In genomic region chr22:39045136-39045535, GRCh38 we compare ENCODE assay signal across 9 cellular contexts. TPM values are rescaled to one million over a fixed set of nuclear protein-coding genes. Genes with fewer than 3 reads are reported as not detected.
DNase-seq lines count a peak whose midpoint lies in the region; ATAC-seq and TF ChIP-seq lines count a peak whose summit lies in the region.
"Not testable (repeated sequence)": the region's sequence is repeated elsewhere in the genome, so short reads cannot be mapped to it uniquely, and the experiment has no call there.
"Had no signal": no experiment of that assay in that cellular context is flagged by ENCODE, and none has a peak within 500 bp of the region (broad histone marks: within the 10 kb centered on the region; RNA-seq: fewer than 3 reads in every experiment).

No MANE protein-coding gene starts in this region.

- H2BK12ac ChIP-seq in neuronal stem cell (ENCODE audit: low read length): not testable (repeated sequence)

- TF ChIP-seq CTCF in OCI-LY7 (conservative IDR thresholded peaks at IDR 0.05; ENCODE audit: low read length); type B pancreatic cell (conservative IDR thresholded peaks at IDR 0.05): not testable (repeated sequence)

- BruUV-seq in OCI-LY7 (replicated peaks; lab: Mats Ljungman, UMichigan): not testable (repeated sequence)

- H3K79me1 ChIP-seq in neuronal stem cell (ENCODE audit: low read depth, low read length): not testable (repeated sequence)

- H3K27me3 ChIP-seq in H7 (ENCODE audit: control insufficient read depth, insufficient read depth, low read length); neuronal stem cell (ENCODE audit: control insufficient read depth in 3 of 3, insufficient read depth in 3 of 3, low read depth in 1 of 3, low read length in 3 of 3): not testable (repeated sequence)

- not testable (repeated sequence) for H3K36me3 ChIP-seq in H7 (replicated peaks; ENCODE audit: control insufficient read depth, insufficient read depth, low read length); OCI-LY7 (ENCODE audit: insufficient read depth, low read length); neuronal stem cell (replicated peaks in 1 of 2; ENCODE audit: control insufficient read depth in 2 of 2, insufficient read depth in 2 of 2, low read length in 2 of 2)

- not testable (repeated sequence) for H2BK15ac ChIP-seq in neuronal stem cell (ENCODE audit: low read length)

- no CpG with 5 or more reads among the region's 14 CpGs for WGBS in neuronal stem cell (ENCODE audit: extremely low coverage in 2 of 2, insufficient read length in 2 of 2, insufficient replicate concordance in 1 of 2), 2 donors

- not testable (repeated sequence) for H3K9me3 Mint-ChIP-seq in activated CD8-positive, alpha-beta T cell treated with anti-CD3 and anti-CD28 coated beads, Interleukin-2, amount 10 ng/mL, durations not matched to agents 7 days and 5 days (ENCODE audit: insufficient read depth); central memory CD8-positive, alpha-beta T cell; memory B cell; type B pancreatic cell

- peaks cover 51% of the 10 kb centered on the region for H3K36me3 Mint-ChIP-seq in activated CD8-positive, alpha-beta T cell treated with anti-CD3 and anti-CD28 coated beads, Interleukin-2, amount 10 ng/mL, durations not matched to agents 7 days and 5 days (ENCODE audit: low read depth)
- peaks cover 20% of the 10 kb centered on the region for H3K36me3 Mint-ChIP-seq in central memory CD8-positive, alpha-beta T cell (ENCODE audit: insufficient read depth)
- peaks cover 22% of the 10 kb centered on the region for H3K36me3 Mint-ChIP-seq in memory B cell
- H3K36me3 Mint-ChIP-seq in type B pancreatic cell: not testable (repeated sequence)

- H3K14ac ChIP-seq in neuronal stem cell (ENCODE audit: low read length): not testable (repeated sequence)

- H3K18ac ChIP-seq in neuronal stem cell (ENCODE audit: low read length): not testable (repeated sequence)

- not testable (repeated sequence) for H3K9me3 ChIP-seq in OCI-LY7 (ENCODE audit: low read length); neuronal stem cell (replicated peaks in 1 of 2; ENCODE audit: control insufficient read depth in 2 of 2, insufficient read depth in 1 of 2, low read depth in 1 of 2, low read length in 2 of 2)

- H2AFZ ChIP-seq in OCI-LY7 (ENCODE audit: low read length); neuronal stem cell (ENCODE audit: low read length): not testable (repeated sequence)

- H3K4me1 ChIP-seq in OCI-LY7 (ENCODE audit: insufficient read depth, low read length, poor library complexity, severe bottlenecking): peaks cover 28% of the 10 kb centered on the region
- not testable (repeated sequence) for H3K4me1 ChIP-seq in neuronal stem cell (ENCODE audit: control insufficient read depth in 2 of 2, insufficient read depth in 1 of 2, low read depth in 1 of 2, low read length in 2 of 2)

- H3K4me2 ChIP-seq in OCI-LY7 (ENCODE audit: low read length): 0 out of 2 replicates have a peak overlapping the region, but pooled peaks have one; percentile 8
- H3K4me2 ChIP-seq in neuronal stem cell (ENCODE audit: insufficient read depth, low read length, poor library complexity, severe bottlenecking): not testable (repeated sequence)

- not testable (repeated sequence) for H3K4ac ChIP-seq in neuronal stem cell (ENCODE audit: low read length)

- POLR2A ChIA-PET in OCI-LY7 (lab: Charles Lee); activated CD8-positive, alpha-beta T cell treated with anti-CD3 and anti-CD28 coated beads, Interleukin-2, amount 10 ng/mL, durations not matched to agents 7 days and 5 days (lab: Charles Lee): not testable (repeated sequence)

- H4K8ac ChIP-seq in neuronal stem cell (ENCODE audit: low read depth, low read length): not testable (repeated sequence)

- H2BK120ac ChIP-seq in neuronal stem cell (ENCODE audit: low read depth, low read length): not testable (repeated sequence)

- intact Hi-C loops in OCI-LY7 (cut with micrococcal nuclease; ENCODE audit: unreplicated experiment): not testable (repeated sequence)

- H3K4me1 Mint-ChIP-seq in activated CD8-positive, alpha-beta T cell treated with anti-CD3 and anti-CD28 coated beads, Interleukin-2, amount 10 ng/mL, durations not matched to agents 7 days and 5 days (ENCODE audit: low read depth): peaks cover 42% of the 10 kb centered on the region
- H3K4me1 Mint-ChIP-seq in central memory CD8-positive, alpha-beta T cell: peaks cover 42% of the 10 kb centered on the region
- H3K4me1 Mint-ChIP-seq in memory B cell (peaks cover 37% of the 10 kb centered on the region), type B pancreatic cell (ENCODE audit: unreplicated experiment) (peaks cover 38% of the 10 kb centered on the region)

- peak overlapping the region; percentile 31 for H3K23ac ChIP-seq in neuronal stem cell (ENCODE audit: low read depth, low read length, poor library complexity)

- H3K4me3 ChIP-seq in H7 (ENCODE audit: insufficient read depth, low read depth, low read length); OCI-LY7 (ENCODE audit: low read depth, low read length, poor library complexity, severe bottlenecking); neuronal stem cell (ENCODE audit: low read length in 2 of 2): not testable (repeated sequence)

- peak; percentile 26 for DNase-seq in H7
- DNase-seq in OCI-LY7 (ENCODE audit: low spot score); activated CD8-positive, alpha-beta T cell treated with anti-CD3 and anti-CD28 coated beads, Interleukin-2, amount 10 ng/mL, durations not matched to agents 7 days and 5 days; central memory CD8-positive, alpha-beta T cell (ENCODE audit: low spot score in 2 of 2); memory B cell (ENCODE audit: low spot score in 2 of 2); neuronal stem cell (ENCODE audit: low spot score); type B pancreatic cell (ENCODE audit: extremely low spot score, unreplicated experiment): not testable (repeated sequence)

- not testable (repeated sequence) for H2BK5ac ChIP-seq in neuronal stem cell (ENCODE audit: low read length)

- H3K27me3 Mint-ChIP-seq in activated CD8-positive, alpha-beta T cell treated with anti-CD3 and anti-CD28 coated beads, Interleukin-2, amount 10 ng/mL, durations not matched to agents 7 days and 5 days (ENCODE audit: low read depth); central memory CD8-positive, alpha-beta T cell; memory B cell; type B pancreatic cell: not testable (repeated sequence)

- H2AK5ac ChIP-seq in neuronal stem cell (ENCODE audit: low read depth, low read length): not testable (repeated sequence)

- H3K9ac ChIP-seq in neuronal stem cell (ENCODE audit: low read depth, low read length, poor library complexity): not testable (repeated sequence)

- not testable (repeated sequence) for H3K79me2 ChIP-seq in OCI-LY7 (ENCODE audit: insufficient read depth, low read depth, low read length)

- not testable (repeated sequence) for H3K4me3 Mint-ChIP-seq in activated CD8-positive, alpha-beta T cell treated with anti-CD3 and anti-CD28 coated beads, Interleukin-2, amount 10 ng/mL, durations not matched to agents 7 days and 5 days; central memory CD8-positive, alpha-beta T cell; type B pancreatic cell
- H3K4me3 Mint-ChIP-seq in memory B cell: peak overlapping the region; percentile 30

- H4K20me1 ChIP-seq in OCI-LY7 (ENCODE audit: insufficient read depth, low read length): not testable (repeated sequence)

- CTCF ChIA-PET in OCI-LY7 (lab: Charles Lee; ENCODE audit: unreplicated experiment); activated CD8-positive, alpha-beta T cell treated with anti-CD3 and anti-CD28 coated beads, Interleukin-2, amount 10 ng/mL, durations not matched to agents 7 days and 5 days (lab: Charles Lee): not testable (repeated sequence)

- not testable (repeated sequence) for H4K91ac ChIP-seq in neuronal stem cell (ENCODE audit: low read depth, low read length, poor library complexity)

- peak overlapping the region; percentile 16 for H3K27ac Mint-ChIP-seq in activated CD8-positive, alpha-beta T cell treated with anti-CD3 and anti-CD28 coated beads, Interleukin-2, amount 10 ng/mL, durations not matched to agents 7 days and 5 days
- H3K27ac Mint-ChIP-seq in central memory CD8-positive, alpha-beta T cell (ENCODE audit: low read depth): peak overlapping the region; percentile 68
- H3K27ac Mint-ChIP-seq in memory B cell (peak overlapping the region; percentile 89), type B pancreatic cell (peak overlapping the region; percentile 12)

- ATAC-seq in activated CD8-positive, alpha-beta T cell treated with anti-CD3 and anti-CD28 coated beads, Interleukin-2, amount 10 ng/mL, durations not matched to agents 7 days and 5 days; central memory CD8-positive, alpha-beta T cell (replicated peaks; ENCODE audit: extremely low read depth, poor library complexity, severe bottlenecking); memory B cell (ENCODE audit: low read depth): not testable (repeated sequence)

- not testable (repeated sequence) for H3K27ac ChIP-seq in OCI-LY7 (ENCODE audit: low read depth, low read length, poor library complexity, severe bottlenecking); neuronal stem cell (replicated peaks; ENCODE audit: low read length)

- H3K9me2 ChIP-seq in OCI-LY7 (ENCODE audit: insufficient read depth, low read length): not testable (repeated sequence)

RNA-seq across cellular contexts. Expression of gene APOBEC3F, which starts 4.5 kb away (rescaled TPM):
- 1.1 and 3.5 TPM in 2 replicates for total RNA-seq in H7 (2014; rRNA removed; shearing (Covaris generic))
- 3.7 and 3.9 TPM in 2 replicates for total RNA-seq in OCI-LY7 (2014; rRNA removed; shearing (Covaris generic))
- 19.2 and 20.7 TPM in 2 replicates for total RNA-seq in OCI-LY7 (2022)
- total RNA-seq in activated CD8-positive, alpha-beta T cell treated with anti-CD3 and anti-CD28 coated beads, Interleukin-2, amount 10 ng/mL, durations not matched to agents 7 days and 5 days: 10 to 100 TPM; 43.1 to 48.8 TPM
- polyA plus RNA-seq in neuronal stem cell (2013, experiment 1 of 2): 3.5 TPM
- polyA plus RNA-seq in neuronal stem cell (2013, experiment 2 of 2): 3.9 TPM
- 14.9 and 18.9 TPM in 2 replicates for total RNA-seq in type B pancreatic cell (ENCODE audit: low replicate concordance)

RNA-seq across cellular contexts. Expression of gene APOBEC3D, which starts 24.2 kb away (rescaled TPM):
- total RNA-seq in H7 (2014; rRNA removed; shearing (Covaris generic)): 2.7 and 3.9 TPM in 2 replicates
- total RNA-seq in OCI-LY7 (2014; rRNA removed; shearing (Covaris generic)): 11.6 and 13.1 TPM in 2 replicates
- total RNA-seq in OCI-LY7 (2022) (22.9 and 26.3 TPM in 2 replicates), type B pancreatic cell (ENCODE audit: low replicate concordance) (3.9 and 6.9 TPM in 2 replicates)
- 10 to 100 TPM; 49.1 to 51.5 TPM for total RNA-seq in activated CD8-positive, alpha-beta T cell treated with anti-CD3 and anti-CD28 coated beads, Interleukin-2, amount 10 ng/mL, durations not matched to agents 7 days and 5 days
- polyA plus RNA-seq in neuronal stem cell (2013, experiment 1 of 2): 1.2 TPM
- 1.2 TPM for polyA plus RNA-seq in neuronal stem cell (2013, experiment 2 of 2)
- total RNA-seq: HT-29 had no signal

RNA-seq across cellular contexts. Expression of gene APOBEC3C, which starts 31.1 kb away (rescaled TPM):
- 1.5 and 2.0 TPM in 2 replicates for total RNA-seq in H7 (2014; rRNA removed; shearing (Covaris generic))
- 4.1 and 4.3 TPM in 2 replicates for total RNA-seq in OCI-LY7 (2014; rRNA removed; shearing (Covaris generic))
- total RNA-seq in OCI-LY7 (2022) (74.0 and 82.6 TPM in 2 replicates), type B pancreatic cell (ENCODE audit: low replicate concordance) (26.0 and 55.3 TPM in 2 replicates)
- total RNA-seq in activated CD8-positive, alpha-beta T cell treated with anti-CD3 and anti-CD28 coated beads, Interleukin-2, amount 10 ng/mL, durations not matched to agents 7 days and 5 days: 100 to 1,000 TPM; 138 to 147 TPM
- polyA plus RNA-seq in neuronal stem cell (2013, experiment 1 of 2): 18.7 TPM
- 20.6 TPM for polyA plus RNA-seq in neuronal stem cell (2013, experiment 2 of 2)

RNA-seq across cellular contexts. Expression of gene APOBEC3G, which starts 31.9 kb away (rescaled TPM):
- total RNA-seq in H7 (2014; rRNA removed; shearing (Covaris generic)): 3.0 and 4.2 TPM in 2 replicates
- total RNA-seq in OCI-LY7 (2014; rRNA removed; shearing (Covaris generic)): 49.8 and 60.2 TPM in 2 replicates
- total RNA-seq in OCI-LY7 (2022): 34.4 and 36.7 TPM in 2 replicates
- total RNA-seq in activated CD8-positive, alpha-beta T cell treated with anti-CD3 and anti-CD28 coated beads, Interleukin-2, amount 10 ng/mL, durations not matched to agents 7 days and 5 days: 100 to 1,000 TPM; 134 to 138 TPM
- polyA plus RNA-seq in neuronal stem cell (2013, experiment 1 of 2): 1.1 TPM
- polyA plus RNA-seq in neuronal stem cell (2013, experiment 2 of 2): 0.79 TPM
- 5.6 and 8.0 TPM in 2 replicates for total RNA-seq in type B pancreatic cell (ENCODE audit: low replicate concordance)
- total RNA-seq: HT-29 had no signal

RNA-seq across cellular contexts. Expression of gene APOBEC3H, which starts 51.9 kb away (rescaled TPM):
- total RNA-seq in H7 (2014; rRNA removed; shearing (Covaris generic)): 0.52 TPM in 1 of 2 replicates, not detected in the other
- total RNA-seq in OCI-LY7 (2014; rRNA removed; shearing (Covaris generic)): 0.15 and 1.2 TPM in 2 replicates
- total RNA-seq in OCI-LY7 (2022): 0.99 and 1.5 TPM in 2 replicates
- 10 to 100 TPM; 82.8 to 89.7 TPM for total RNA-seq in activated CD8-positive, alpha-beta T cell treated with anti-CD3 and anti-CD28 coated beads, Interleukin-2, amount 10 ng/mL, durations not matched to agents 7 days and 5 days
- 2.4 TPM for polyA plus RNA-seq in neuronal stem cell (2013, experiment 1 of 2)
- polyA plus RNA-seq in neuronal stem cell (2013, experiment 2 of 2): 2.0 TPM
- total RNA-seq in type B pancreatic cell (ENCODE audit: low replicate concordance): 0.63 and 1.1 TPM in 2 replicates
- total RNA-seq: GM23338, HT-29 had no signal
- polyA plus RNA-seq: GM23338 had no signal

Comparison
In these comparisons a context has a peak if more than half of its experiments do, and no peak if none do; other contexts are left out.
1. H3K27ac Mint-ChIP-seq: peak in every context shown above with its lines; median percentile 89 in memory B cell; 68 in central memory CD8-positive, alpha-beta T cell; 16 in activated CD8-positive, alpha-beta T cell treated with anti-CD3 and anti-CD28 coated beads, Interleukin-2, amount 10 ng/mL, durations not matched to agents 7 days and 5 days; 12 in type B pancreatic cell.